8 cellular contexts compared by ENCODE assay signal in the genomic region with DNA sequence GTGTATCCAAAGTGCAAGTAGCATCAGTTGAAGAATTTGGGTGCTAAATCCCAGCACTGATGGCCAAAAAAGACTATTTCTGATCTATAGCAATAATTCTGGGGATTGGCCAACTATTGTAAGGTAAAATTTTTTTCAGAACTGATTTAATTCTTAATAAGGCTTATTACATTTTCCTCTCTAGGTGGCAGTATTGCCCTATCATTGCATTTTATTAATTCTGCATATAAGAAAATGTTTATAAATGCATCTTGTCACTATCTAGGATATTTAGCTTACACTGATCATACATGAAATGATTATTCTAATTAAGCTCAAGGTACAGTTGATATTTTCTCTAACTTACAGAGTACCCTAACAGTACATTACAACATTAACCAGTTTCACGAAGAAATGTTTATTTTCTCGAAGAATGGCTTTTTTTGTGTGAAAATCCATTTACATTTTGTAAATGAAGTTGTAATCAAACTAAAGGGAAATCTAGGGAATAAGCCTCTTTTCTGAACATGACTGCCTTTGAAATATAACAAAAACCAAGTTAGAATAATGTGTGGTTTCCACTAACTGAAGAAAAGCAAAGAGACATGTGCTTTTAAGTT.
DNase-seq lines count a peak whose midpoint lies in the region; ATAC-seq and TF ChIP-seq lines count a peak whose summit lies in the region.

No MANE protein-coding gene starts in this region.

- DNase-seq in ELR (ENCODE audit: low read depth) (peak; percentile 66), MV-4-11 (lab: John Stamatoyannopoulos, UW) (peak; percentile 1), amniotic epithelial cell (ENCODE audit: low read depth) (peak; percentile 30), left kidney (ENCODE audit: low read depth, low spot score) (peak; percentile 39), substantia nigra (lab: John Stamatoyannopoulos, UW) (no peak)
- DNase-seq in activated naive CD4-positive, alpha-beta T cell treated with anti-CD3 and anti-CD28 coated beads, Interleukin-2, amount 50 U/mL, for 16 hours = no peak

- no peak for ATAC-seq in GM21576 (IDR thresholded peaks at IDR 0.05; ENCODE audit: unreplicated experiment)
- ATAC-seq in GM18505 (IDR thresholded peaks at IDR 0.05; ENCODE audit: unreplicated experiment) = no peak

- TF ChIP-seq POLR2A in GM18505 (IDR thresholded peaks at IDR 0.05; ENCODE audit: borderline replicate concordance, extremely low read depth, insufficient read depth, insufficient read length) = no peak

- no peak overlapping the region for H3K27ac ChIP-seq in substantia nigra (ENCODE audit: low read depth, low read length, poor library complexity, severe bottlenecking)

Comparison
In these comparisons a context has a peak if more than half of its experiments do, and no peak if none do; other contexts are left out.
1. DNase-seq: peak in ELR (single experiment), MV-4-11 (single experiment), amniotic epithelial cell (single experiment) and left kidney (single experiment); none in activated naive CD4-positive, alpha-beta T cell treated with anti-CD3 and anti-CD28 coated beads, Interleukin-2, amount 50 U/mL, for 16 hours (single experiment) and substantia nigra (0 of 49).